9 cellular contexts compared by ENCODE assay signal in genomic region chr22:50577987-50578775, GRCh38. TPM values are rescaled to one million over a fixed set of nuclear protein-coding genes. Genes with fewer than 3 reads are reported as not detected.
A peak's percentile ranks its signal among the peaks of the same experiment; 100 is the strongest.
DNase-seq lines count a peak whose midpoint lies in the region; ATAC-seq, FAIRE-seq and TF ChIP-seq lines count a peak whose summit lies in the region.
"Had no signal": no experiment of that assay in that cellular context is flagged by ENCODE, and none has a peak within 500 bp of the region (broad histone marks: within the 10 kb centered on the region; RNA-seq: fewer than 3 reads in every experiment).

TSS of gene CPT1B (minus strand) at chr22:50578427. CDS start at chr22:50577915, 512 bp downstream.

- peaks cover 8% of the 10 kb centered on the region for H3K79me2 ChIP-seq in endothelial cell of umbilical vein (ENCODE audit: control insufficient read depth, insufficient read depth, low read length)

- POLR2A ChIA-PET in endothelial cell of umbilical vein (lab: Charles Lee) = no interaction called here
- POLR2A ChIA-PET in naive thymus-derived CD4-positive, alpha-beta T cell (lab: Charles Lee) = interaction anchor here (0.8 to 1.5 kb wide), 7 partner anchors 13 to 53 kb away, joined by 3 to 9 read pairs (median 4); partner anchors contain the start of gene SCO2

- TF ChIP-seq CTCF in endothelial cell of umbilical vein (IDR thresholded peaks at IDR 0.05; ENCODE audit: extremely low read depth in 1 of 2, insufficient read depth in 1 of 2, low read depth in 1 of 2, low read length in 2 of 2) = no peak
- no peak for TF ChIP-seq CTCF in upper lobe of right lung (IDR thresholded peaks at IDR 0.05)

- no peaks in the 10 kb centered on the region for H4K20me1 ChIP-seq in endothelial cell of umbilical vein (replicated peaks; ENCODE audit: control insufficient read depth, extremely low read depth, insufficient read depth, low read length)

- no peak within 1 kb of the TSS for H3K27ac ChIP-seq in endothelial cell of umbilical vein (ENCODE audit: insufficient read depth, low read depth, low read length)
- no peak within 1 kb of the TSS for H3K27ac ChIP-seq in naive thymus-derived CD4-positive, alpha-beta T cell (ENCODE audit: low read depth, low read length)
- H3K27ac ChIP-seq in upper lobe of right lung = no peak within 1 kb of the TSS

- H3K4me1 ChIP-seq in endothelial cell of umbilical vein (ENCODE audit: control insufficient read depth, extremely low read depth, insufficient read depth, low read length) = peaks cover 7% of the 10 kb centered on the region
- peaks cover 9 to 10% of the 10 kb centered on the region in 2 donors for H3K4me1 ChIP-seq in naive thymus-derived CD4-positive, alpha-beta T cell (ENCODE audit: control insufficient read depth in 2 of 2, insufficient read depth in 2 of 2, low read length in 2 of 2)
- peaks cover 23% of the 10 kb centered on the region for H3K4me1 ChIP-seq in upper lobe of right lung

- DNase-seq in activated naive CD4-positive, alpha-beta T cell treated with anti-CD3 and anti-CD28 coated beads, Interleukin-2, amount 50 U/mL, for 72 hours (ENCODE audit: low spot score in 2 of 2) = no peak
- no peak for DNase-seq in activated naive CD4-positive, alpha-beta T cell (lab: John Stamatoyannopoulos, UW)
- DNase-seq in endothelial cell of umbilical vein (ENCODE audit: low read depth, low spot score) (no peak), upper lobe of right lung (no peak), C1 segment of cervical spinal cord (lab: John Stamatoyannopoulos, UW) (no peak), NCI-H524 treated with DMSO at 0.1 percent for 48 hours (lab: John Stamatoyannopoulos, UW) (no peak)
- DNase-seq in naive thymus-derived CD4-positive, alpha-beta T cell = no peak
- no peak for DNase-seq in activated effector memory CD4-positive, alpha-beta T cell treated with Interleukin-2 at 50 U/mL for 16 hours

- CTCF ChIA-PET in endothelial cell of umbilical vein (lab: Charles Lee) = interaction anchor here (0.8 to 5.2 kb wide), 4 partner anchors 12 to 63 kb away, joined by 3 to 91 read pairs (median 4); partner anchors contain the start of gene SYCE3
- CTCF ChIA-PET in naive thymus-derived CD4-positive, alpha-beta T cell (lab: Charles Lee) = no interaction called here

- H3K27ac Mint-ChIP-seq in activated naive CD4-positive, alpha-beta T cell treated with anti-CD3 and anti-CD28 coated beads, Interleukin-2, amount 50 U/mL, for 72 hours = peak within 1 kb of the TSS in 1 of 2 donors; percentile 18
- H3K27ac Mint-ChIP-seq in naive thymus-derived CD4-positive, alpha-beta T cell = peak within 1 kb of the TSS in 1 of 9 donors; percentile 75

- no peak within 1 kb of the TSS for H3K4me2 ChIP-seq in endothelial cell of umbilical vein (ENCODE audit: insufficient read depth, low read length)

- no peak for ATAC-seq in activated naive CD4-positive, alpha-beta T cell treated with anti-CD3 and anti-CD28 coated beads, Interleukin-2, amount 50 U/mL, for 72 hours
- ATAC-seq in naive thymus-derived CD4-positive, alpha-beta T cell = no peak
- ATAC-seq in upper lobe of right lung = no peak

- no peak within 1 kb of the TSS for H2AFZ ChIP-seq in endothelial cell of umbilical vein (ENCODE audit: low read depth, low read length)

- H3K27me3 Mint-ChIP-seq in naive thymus-derived CD4-positive, alpha-beta T cell = no peaks in the 10 kb centered on the region
- H3K27me3 Mint-ChIP-seq: brain had no signal

- peak within 1 kb of the TSS in 6 of 10 donors; percentile 15 to 63 (median 56) for H3K4me3 Mint-ChIP-seq in naive thymus-derived CD4-positive, alpha-beta T cell

- no peak within 1 kb of the TSS for H3K4me3 ChIP-seq in endothelial cell of umbilical vein (replicated peaks in 1 of 3; ENCODE audit: insufficient read depth in 1 of 3, low read depth in 1 of 3, low read length in 3 of 3)
- no peak within 1 kb of the TSS for H3K4me3 ChIP-seq in naive thymus-derived CD4-positive, alpha-beta T cell (ENCODE audit: low read length)
- no peak within 1 kb of the TSS for H3K4me3 ChIP-seq in upper lobe of right lung

- H3K27me3 ChIP-seq in endothelial cell of umbilical vein (ENCODE audit: control insufficient read depth in 2 of 2, insufficient read depth in 2 of 2, low read length in 2 of 2) (no peaks in the 10 kb centered on the region), upper lobe of right lung (no peaks in the 10 kb centered on the region)
- H3K27me3 ChIP-seq in naive thymus-derived CD4-positive, alpha-beta T cell (ENCODE audit: control insufficient read depth in 2 of 2, insufficient read depth in 2 of 2, low read length in 2 of 2) = no peaks in the 10 kb centered on the region

- H3K9me3 ChIP-seq in endothelial cell of umbilical vein (replicated peaks; ENCODE audit: control insufficient read depth, insufficient read depth, low read length) (no peaks in the 10 kb centered on the region), upper lobe of right lung (no peaks in the 10 kb centered on the region)
- H3K9me3 ChIP-seq in naive thymus-derived CD4-positive, alpha-beta T cell (ENCODE audit: control insufficient read depth in 2 of 3, low read length in 3 of 3) = no peaks in the 10 kb centered on the region

- peaks cover 5 to 24% (median 18%) of the 10 kb centered on the region in 7 donors for H3K4me1 Mint-ChIP-seq in naive thymus-derived CD4-positive, alpha-beta T cell

- no peaks in the 10 kb centered on the region for H3K9me3 Mint-ChIP-seq in activated naive CD4-positive, alpha-beta T cell treated with anti-CD3 and anti-CD28 coated beads, Interleukin-2, amount 50 U/mL, for 72 hours
- H3K9me3 Mint-ChIP-seq in naive thymus-derived CD4-positive, alpha-beta T cell = no peaks in the 10 kb centered on the region
- H3K9me3 Mint-ChIP-seq: brain had no signal

- intact Hi-C loops in endothelial cell of umbilical vein (cut with micrococcal nuclease) = loop anchor here (5.0 kb wide), 1 partner anchor 94 kb away; the partner anchor contains the start of gene SHANK3
- intact Hi-C loops in naive thymus-derived CD4-positive, alpha-beta T cell (cut with micrococcal nuclease) = no loop called here
- intact Hi-C loops in upper lobe of right lung (cut with DNase I) = no loop called here

- FAIRE-seq in endothelial cell of umbilical vein (lab: Jason Lieb, UNC) = no peak

- H3K36me3 ChIP-seq in endothelial cell of umbilical vein (ENCODE audit: control insufficient read depth in 2 of 2, extremely low read depth in 1 of 2, insufficient read depth in 2 of 2, low read length in 2 of 2) (peaks cover 0 to 7% of the 10 kb centered on the region in 2 experiments), upper lobe of right lung (no peaks in the 10 kb centered on the region)
- H3K36me3 ChIP-seq in naive thymus-derived CD4-positive, alpha-beta T cell (ENCODE audit: control insufficient read depth in 2 of 3, insufficient read depth in 3 of 3, low read length in 3 of 3) = peaks cover 0 to 34% (median 0%) of the 10 kb centered on the region in 3 experiments

- TF ChIP-seq POLR2A in endothelial cell of umbilical vein (IDR thresholded peaks at IDR 0.05; ENCODE audit: low read depth, low read length) = no peak

- dilution Hi-C loops in endothelial cell of umbilical vein (cut with MboI; ENCODE audit: extremely low pct_ligation_motif_present, low sequenced_read_pairs) = no loop called here

- no peak within 1 kb of the TSS for H3K9ac ChIP-seq in endothelial cell of umbilical vein (replicated peaks; ENCODE audit: extremely low read depth, insufficient read depth, low read length)

- peaks cover 0 to 10% of the 10 kb centered on the region in 2 donors for H3K36me3 Mint-ChIP-seq in activated naive CD4-positive, alpha-beta T cell treated with anti-CD3 and anti-CD28 coated beads, Interleukin-2, amount 50 U/mL, for 72 hours
- H3K36me3 Mint-ChIP-seq in naive thymus-derived CD4-positive, alpha-beta T cell = peaks cover 0 to 12% (median 4%) of the 10 kb centered on the region in 5 donors

- no peaks in the 10 kb centered on the region for H3K9me1 ChIP-seq in endothelial cell of umbilical vein (replicated peaks; ENCODE audit: control insufficient read depth, extremely low read depth, insufficient read depth, low read length)

- BruUV-seq in endothelial cell of umbilical vein (replicated peaks; lab: Mats Ljungman, UMichigan) = no TSS peak

TF ChIP-seq in endothelial cell of umbilical vein, 7 proteins besides CTCF, POLR2A, EP300 and RAD21:
- TF ChIP-seq MYC (IDR thresholded peaks at IDR 0.05; ENCODE audit: low read depth, low read length) (no peak), EZH2 (IDR thresholded peaks at IDR 0.05; ENCODE audit: borderline replicate concordance, low read depth, low read length, severe bottlenecking) (peak; percentile 40), MAX (IDR thresholded peaks at IDR 0.05; ENCODE audit: insufficient read depth, insufficient read length) (no peak), JUN (IDR thresholded peaks at IDR 0.05; ENCODE audit: borderline replicate concordance, insufficient read depth, insufficient read length, low read depth) (no peak), GATA2 (IDR thresholded peaks at IDR 0.05; ENCODE audit: insufficient read depth, insufficient read length, low read depth, low read length) (no peak), FOS (IDR thresholded peaks at IDR 0.05; ENCODE audit: borderline replicate concordance, insufficient read depth, low read length) (no peak), POLR2AphosphoS5 (IDR thresholded peaks at IDR 0.05; ENCODE audit: insufficient read depth, low read depth, low read length) (no peak)

RNA-seq across cellular contexts. Expression of gene CPT1B, which starts in this region (rescaled TPM):
- total RNA-seq in activated naive CD4-positive, alpha-beta T cell treated with anti-CD3 and anti-CD28 coated beads, Interleukin-2, amount 50 U/mL, for 72 hours = 10 to 100 TPM; 61.8 to 92.2 TPM
- total RNA-seq in endothelial cell of umbilical vein = 3.6 and 7.1 TPM in 2 replicates
- polyA plus RNA-seq in endothelial cell of umbilical vein = 7.0 and 7.1 TPM in 2 replicates
- polyA plus RNA-seq in endothelial cell of umbilical vein (2011; cell fraction: cytosol; rRNA removed) = 0.93 and 1.9 TPM in 2 replicates
- 45.1 and 59.0 TPM in 2 replicates for polyA plus RNA-seq in endothelial cell of umbilical vein (2011; cell fraction: nucleus; rRNA removed)
- 5.2 and 7.4 TPM in 2 replicates for polyA plus RNA-seq in endothelial cell of umbilical vein (2012)
- 5.2 and 5.3 TPM in 2 replicates for polyA minus RNA-seq in endothelial cell of umbilical vein
- 2.4 TPM for polyA minus RNA-seq in endothelial cell of umbilical vein (2011; cell fraction: cytosol; rRNA and poly(A)+ RNA removed)
- polyA minus RNA-seq in endothelial cell of umbilical vein (2011; cell fraction: nucleus; rRNA and poly(A)+ RNA removed) = 6.6 and 7.4 TPM in 2 replicates
- total RNA-seq in naive thymus-derived CD4-positive, alpha-beta T cell = 100 to 1,000 TPM in 1 of 5 experiments, 10 to 100 TPM in 4; 43.9 to 108 (median 66.7) TPM
- 1 to 10 TPM in 1 of 2 donors, under 1 TPM in 1; 0.32 to 2.8 TPM for polyA plus RNA-seq in naive thymus-derived CD4-positive, alpha-beta T cell
- total RNA-seq in upper lobe of right lung = 12.7 TPM
